Comparison of ENCODE assay signal across 1 cellular context in the genomic region with DNA sequence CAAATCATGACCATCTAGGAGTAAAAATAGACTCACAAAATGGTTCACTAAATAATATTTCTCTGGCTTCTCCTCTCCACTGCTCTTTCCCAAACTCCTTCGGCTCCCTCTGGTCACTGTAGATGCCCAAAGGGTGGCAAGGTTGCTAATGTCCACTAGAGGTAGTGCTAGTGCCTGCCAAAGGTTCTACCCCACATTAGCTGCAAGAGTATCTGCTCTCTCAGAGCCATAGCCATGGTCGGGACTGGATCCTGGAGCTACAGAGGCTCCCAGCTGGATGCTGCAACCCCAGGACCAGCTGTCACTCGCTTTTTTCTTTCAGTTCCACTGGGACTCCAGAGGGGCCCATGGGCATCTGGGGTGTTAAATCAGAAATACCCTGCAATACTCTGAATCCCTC.
TF ChIP-seq lines count a peak whose summit lies in the region.

No MANE protein-coding gene starts in this region.

TF ChIP-seq in GM12878, 131 proteins besides CTCF, POLR2A, EP300 and RAD21:
- no peak for TF ChIP-seq ZSCAN29 (IDR thresholded peaks at IDR 0.05)
- TF ChIP-seq, protein P1, sequence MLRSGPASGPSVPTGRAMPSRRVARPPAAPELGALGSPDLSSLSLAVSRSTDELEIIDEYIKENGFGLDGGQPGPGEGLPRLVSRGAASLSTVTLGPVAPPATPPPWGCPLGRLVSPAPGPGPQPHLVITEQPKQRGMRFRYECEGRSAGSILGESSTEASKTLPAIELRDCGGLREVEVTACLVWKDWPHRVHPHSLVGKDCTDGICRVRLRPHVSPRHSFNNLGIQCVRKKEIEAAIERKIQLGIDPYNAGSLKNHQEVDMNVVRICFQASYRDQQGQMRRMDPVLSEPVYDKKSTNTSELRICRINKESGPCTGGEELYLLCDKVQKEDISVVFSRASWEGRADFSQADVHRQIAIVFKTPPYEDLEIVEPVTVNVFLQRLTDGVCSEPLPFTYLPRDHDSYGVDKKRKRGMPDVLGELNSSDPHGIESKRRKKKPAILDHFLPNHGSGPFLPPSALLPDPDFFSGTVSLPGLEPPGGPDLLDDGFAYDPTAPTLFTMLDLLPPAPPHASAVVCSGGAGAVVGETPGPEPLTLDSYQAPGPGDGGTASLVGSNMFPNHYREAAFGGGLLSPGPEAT (IDR thresholded peaks at IDR 0.05; ENCODE audit: low read depth): no peak
- TF ChIP-seq NR2C1 (IDR thresholded peaks at IDR 0.05): no peak
- TF ChIP-seq, protein P2, sequence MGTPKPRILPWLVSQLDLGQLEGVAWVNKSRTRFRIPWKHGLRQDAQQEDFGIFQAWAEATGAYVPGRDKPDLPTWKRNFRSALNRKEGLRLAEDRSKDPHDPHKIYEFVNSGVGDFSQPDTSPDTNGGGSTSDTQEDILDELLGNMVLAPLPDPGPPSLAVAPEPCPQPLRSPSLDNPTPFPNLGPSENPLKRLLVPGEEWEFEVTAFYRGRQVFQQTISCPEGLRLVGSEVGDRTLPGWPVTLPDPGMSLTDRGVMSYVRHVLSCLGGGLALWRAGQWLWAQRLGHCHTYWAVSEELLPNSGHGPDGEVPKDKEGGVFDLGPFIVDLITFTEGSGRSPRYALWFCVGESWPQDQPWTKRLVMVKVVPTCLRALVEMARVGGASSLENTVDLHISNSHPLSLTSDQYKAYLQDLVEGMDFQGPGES (IDR thresholded peaks at IDR 0.05): no peak
- TF ChIP-seq HDGF (IDR thresholded peaks at IDR 0.05): no peak
- TF ChIP-seq, protein P3, sequence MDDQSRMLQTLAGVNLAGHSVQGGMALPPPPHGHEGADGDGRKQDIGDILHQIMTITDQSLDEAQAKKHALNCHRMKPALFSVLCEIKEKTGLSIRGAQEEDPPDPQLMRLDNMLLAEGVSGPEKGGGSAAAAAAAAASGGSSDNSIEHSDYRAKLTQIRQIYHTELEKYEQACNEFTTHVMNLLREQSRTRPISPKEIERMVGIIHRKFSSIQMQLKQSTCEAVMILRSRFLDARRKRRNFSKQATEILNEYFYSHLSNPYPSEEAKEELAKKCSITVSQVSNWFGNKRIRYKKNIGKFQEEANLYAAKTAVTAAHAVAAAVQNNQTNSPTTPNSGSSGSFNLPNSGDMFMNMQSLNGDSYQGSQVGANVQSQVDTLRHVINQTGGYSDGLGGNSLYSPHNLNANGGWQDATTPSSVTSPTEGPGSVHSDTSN (IDR thresholded peaks at IDR 0.05; ENCODE audit: insufficient replicate concordance, low read depth, low read length): no peak
- no peak for TF ChIP-seq ZBED1 (IDR thresholded peaks at IDR 0.05; ENCODE audit: borderline replicate concordance)
- no peak for TF ChIP-seq JUNB (IDR thresholded peaks at IDR 0.05)
- TF ChIP-seq POLR2AphosphoS5 (IDR thresholded peaks at IDR 0.05; ENCODE audit: low read length): no peak
- no peak for TF ChIP-seq RBBP5 (conservative IDR thresholded peaks at IDR 0.05)
- TF ChIP-seq SUZ12 (IDR thresholded peaks at IDR 0.05; ENCODE audit: unreplicated experiment): no peak
- TF ChIP-seq TCF12 (IDR thresholded peaks at IDR 0.05; ENCODE audit: low read depth, low read length): no peak
- TF ChIP-seq WRNIP1 (IDR thresholded peaks at IDR 0.05; ENCODE audit: borderline replicate concordance, low read depth, low read length): no peak
- TF ChIP-seq FOS (IDR thresholded peaks at IDR 0.05; ENCODE audit: borderline replicate concordance, extremely low read depth, insufficient read length): no peak
- TF ChIP-seq, protein P4, sequence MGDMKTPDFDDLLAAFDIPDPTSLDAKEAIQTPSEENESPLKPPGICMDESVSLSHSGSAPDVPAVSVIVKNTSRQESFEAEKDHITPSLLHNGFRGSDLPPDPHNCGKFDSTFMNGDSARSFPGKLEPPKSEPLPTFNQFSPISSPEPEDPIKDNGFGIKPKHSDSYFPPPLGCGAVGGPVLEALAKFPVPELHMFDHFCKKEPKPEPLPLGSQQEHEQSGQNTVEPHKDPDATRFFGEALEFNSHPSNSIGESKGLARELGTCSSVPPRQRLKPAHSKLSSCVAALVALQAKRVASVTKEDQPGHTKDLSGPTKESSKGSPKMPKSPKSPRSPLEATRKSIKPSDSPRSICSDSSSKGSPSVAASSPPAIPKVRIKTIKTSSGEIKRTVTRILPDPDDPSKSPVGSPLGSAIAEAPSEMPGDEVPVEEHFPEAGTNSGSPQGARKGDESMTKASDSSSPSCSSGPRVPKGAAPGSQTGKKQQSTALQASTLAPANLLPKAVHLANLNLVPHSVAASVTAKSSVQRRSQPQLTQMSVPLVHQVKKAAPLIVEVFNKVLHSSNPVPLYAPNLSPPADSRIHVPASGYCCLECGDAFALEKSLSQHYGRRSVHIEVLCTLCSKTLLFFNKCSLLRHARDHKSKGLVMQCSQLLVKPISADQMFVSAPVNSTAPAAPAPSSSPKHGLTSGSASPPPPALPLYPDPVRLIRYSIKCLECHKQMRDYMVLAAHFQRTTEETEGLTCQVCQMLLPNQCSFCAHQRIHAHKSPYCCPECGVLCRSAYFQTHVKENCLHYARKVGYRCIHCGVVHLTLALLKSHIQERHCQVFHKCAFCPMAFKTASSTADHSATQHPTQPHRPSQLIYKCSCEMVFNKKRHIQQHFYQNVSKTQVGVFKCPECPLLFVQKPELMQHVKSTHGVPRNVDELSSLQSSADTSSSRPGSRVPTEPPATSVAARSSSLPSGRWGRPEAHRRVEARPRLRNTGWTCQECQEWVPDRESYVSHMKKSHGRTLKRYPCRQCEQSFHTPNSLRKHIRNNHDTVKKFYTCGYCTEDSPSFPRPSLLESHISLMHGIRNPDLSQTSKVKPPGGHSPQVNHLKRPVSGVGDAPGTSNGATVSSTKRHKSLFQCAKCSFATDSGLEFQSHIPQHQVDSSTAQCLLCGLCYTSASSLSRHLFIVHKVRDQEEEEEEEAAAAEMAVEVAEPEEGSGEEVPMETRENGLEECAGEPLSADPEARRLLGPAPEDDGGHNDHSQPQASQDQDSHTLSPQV (IDR thresholded peaks at IDR 0.05): no peak
- TF ChIP-seq, protein P5, sequence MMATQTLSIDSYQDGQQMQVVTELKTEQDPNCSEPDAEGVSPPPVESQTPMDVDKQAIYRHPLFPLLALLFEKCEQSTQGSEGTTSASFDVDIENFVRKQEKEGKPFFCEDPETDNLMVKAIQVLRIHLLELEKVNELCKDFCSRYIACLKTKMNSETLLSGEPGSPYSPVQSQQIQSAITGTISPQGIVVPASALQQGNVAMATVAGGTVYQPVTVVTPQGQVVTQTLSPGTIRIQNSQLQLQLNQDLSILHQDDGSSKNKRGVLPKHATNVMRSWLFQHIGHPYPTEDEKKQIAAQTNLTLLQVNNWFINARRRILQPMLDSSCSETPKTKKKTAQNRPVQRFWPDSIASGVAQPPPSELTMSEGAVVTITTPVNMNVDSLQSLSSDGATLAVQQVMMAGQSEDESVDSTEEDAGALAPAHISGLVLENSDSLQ (IDR thresholded peaks at IDR 0.05): no peak
- no peak for TF ChIP-seq BHLHE40 (IDR thresholded peaks at IDR 0.05; ENCODE audit: borderline replicate concordance in 1 of 2, low read depth in 2 of 2, low read length in 1 of 2)
